Comparison of ENCODE assay signal across 8 cellular contexts in the genomic region with DNA sequence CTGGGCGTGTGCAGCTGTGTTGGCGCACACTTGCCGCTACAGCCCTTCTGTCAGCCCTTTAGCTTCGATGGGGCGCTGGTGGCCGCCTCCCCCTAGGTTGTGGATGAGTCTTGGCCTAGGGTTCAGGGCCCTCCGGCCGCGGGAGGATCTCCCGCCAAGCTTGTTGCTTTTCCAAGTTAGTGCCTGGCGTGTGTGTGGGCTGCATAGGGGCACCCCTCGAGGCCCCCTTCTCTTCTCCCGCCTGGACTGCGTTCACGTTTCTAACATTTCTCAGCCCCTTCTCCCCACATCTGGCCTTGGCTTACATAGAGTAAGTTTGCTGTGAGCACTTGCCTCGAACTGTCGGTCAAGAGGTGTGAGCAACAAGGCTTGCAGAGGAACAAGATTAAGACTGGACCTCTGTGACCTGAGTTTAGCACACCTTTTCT. TPM values are rescaled to one million over a fixed set of nuclear protein-coding genes. Genes with fewer than 3 reads are reported as not detected.
DNase-seq lines count a peak whose midpoint lies in the region; ATAC-seq and TF ChIP-seq lines count a peak whose summit lies in the region.

No MANE protein-coding gene starts in this region.

- H3K9me3 Mint-ChIP-seq in progenitor cell of endocrine pancreas (ENCODE audit: low read depth) = no peaks in the 10 kb centered on the region

- intact Hi-C loops in esophagus squamous epithelium (cut with DNase I) = no loop called here

- 7 to 29% methylated on average over 6 to 8 of the region's 17 CpGs for WGBS in esophagus squamous epithelium, 2 donors

- no peak for TF ChIP-seq CTCF in RWPE1 (conservative IDR thresholded peaks at IDR 0.05; ENCODE audit: low read depth)
- TF ChIP-seq CTCF in esophagus squamous epithelium (IDR thresholded peaks at IDR 0.05) = no peak
- TF ChIP-seq CTCF in progenitor cell of endocrine pancreas (IDR thresholded peaks at IDR 0.05; ENCODE audit: unreplicated experiment) = no peak

- H3K4me3 Mint-ChIP-seq in progenitor cell of endocrine pancreas (ENCODE audit: low read depth) = peak overlapping the region; percentile 86

- peaks cover 8% of the 10 kb centered on the region for H3K27me3 Mint-ChIP-seq in progenitor cell of endocrine pancreas

- H3K27ac ChIP-seq in RWPE1 = peak overlapping the region; percentile 94
- peak overlapping the region; percentile 91 to 96 (median 95) for H3K27ac ChIP-seq in esophagus squamous epithelium

- no peaks in the 10 kb centered on the region for H3K36me3 ChIP-seq in ES-I3 (ENCODE audit: insufficient read depth, low read length)
- peaks cover 0 to 6% (median 0%) of the 10 kb centered on the region in 3 donors for H3K36me3 ChIP-seq in esophagus squamous epithelium

- no peak for ATAC-seq in GM19324 (IDR thresholded peaks at IDR 0.05; ENCODE audit: low FRiP score, unreplicated experiment)

- H3K36me3 Mint-ChIP-seq in progenitor cell of endocrine pancreas (ENCODE audit: insufficient read depth) = no peaks in the 10 kb centered on the region

- H3K4me1 Mint-ChIP-seq in progenitor cell of endocrine pancreas (ENCODE audit: low read depth) = peaks cover 7% of the 10 kb centered on the region

- TF ChIP-seq POLR2A in esophagus squamous epithelium (IDR thresholded peaks at IDR 0.05) = peak in 1 of 4 donors; percentile 11

- H3K9ac ChIP-seq in ES-I3 (ENCODE audit: low read depth, low read length) = peak overlapping the region; percentile 50; the same call in 1 of the 2 replicates

- H3K27me3 ChIP-seq in esophagus squamous epithelium = no peaks in the 10 kb centered on the region

- H3K9me3 ChIP-seq in ES-I3 (ENCODE audit: control insufficient read depth, insufficient read depth, low read length) = no peaks in the 10 kb centered on the region; the same call in 1 of the 2 replicates
- H3K9me3 ChIP-seq in esophagus squamous epithelium = no peaks in the 10 kb centered on the region

- H3K4me1 ChIP-seq in ES-I3 (ENCODE audit: insufficient read depth, low read length) = no peaks in the 10 kb centered on the region
- peaks cover 15 to 65% (median 17%) of the 10 kb centered on the region in 3 donors for H3K4me1 ChIP-seq in esophagus squamous epithelium

- H3K4me3 ChIP-seq in esophagus squamous epithelium = peak overlapping the region; percentile 67 to 83 (median 80)

- DNase-seq in RWPE1 (ENCODE audit: low spot score) (no peak), esophagus squamous epithelium (lab: John Stamatoyannopoulos, UW) (no peak), progenitor cell of endocrine pancreas (ENCODE audit: low spot score, unreplicated experiment) (no peak), NCI-H69 (lab: John Stamatoyannopoulos, UW) (no peak), dedifferentiated amniotic fluid mesenchymal stem cell (ENCODE audit: extremely low spot score) (no peak), hippocampal formation (lab: John Stamatoyannopoulos, UW) (no peak)

- POLR2A ChIA-PET in RWPE1 (lab: Yijun Ruan, JAX; ENCODE audit: low non-redundant PET) = interaction anchor here (0.6 to 1.1 kb wide), 2 partner anchors 33 to 902 kb away, joined by 3 to 5 read pairs; partner anchors contain the start of gene RIMOC1

- peak overlapping the region; percentile 80 for H3K27ac Mint-ChIP-seq in progenitor cell of endocrine pancreas

- CTCF ChIA-PET in RWPE1 (lab: Yijun Ruan, JAX) = no interaction called here

RNA-seq across cellular contexts. Expression of gene OXCT1, which starts 0.4 kb away (rescaled TPM):
- 10 to 100 TPM; 20.3 to 27.3 (median 23.4) TPM for total RNA-seq in esophagus squamous epithelium
- total RNA-seq in progenitor cell of endocrine pancreas = 19.9 and 21.6 TPM in 2 replicates

RNA-seq across cellular contexts. Expression of gene RIMOC1, which starts 33.5 kb away (rescaled TPM):
- total RNA-seq in esophagus squamous epithelium (10 to 100 TPM; 11.9 to 16.4 (median 14.2) TPM), progenitor cell of endocrine pancreas (48.3 and 48.4 TPM in 2 replicates)

RNA-seq across cellular contexts. Expression of gene FBXO4, which starts 54.4 kb away (rescaled TPM):
- total RNA-seq in esophagus squamous epithelium (10 to 100 TPM in 1 of 4 donors, 1 to 10 TPM in 3; 2.4 to 10.9 (median 7.4) TPM), progenitor cell of endocrine pancreas (5.1 and 6.9 TPM in 2 replicates)
